20 cellular contexts compared by ENCODE assay signal in genomic region chr15:101318147-101318809, GRCh38.
"Had no signal": no experiment of that assay in that cellular context is flagged by ENCODE, and none has a peak within 500 bp of the region (broad histone marks: within the 10 kb centered on the region; RNA-seq: fewer than 3 reads in every experiment).

No MANE protein-coding gene starts in this region.

- H3K27me3 Mint-ChIP-seq: activated CD4-positive, alpha-beta T cell treated with anti-CD3 and anti-CD28 coated beads for 36 hours; activated naive CD8-positive, alpha-beta T cell treated with anti-CD3 and anti-CD28 coated beads, Interleukin-2, amount 10 ng/mL, durations not matched to agents 7 days and 5 days had no signal

- H3K27ac ChIP-seq: right atrium auricular region, tibial artery, vagina had no signal

- FAIRE-seq: colon, TTC549 had no signal

- H3K9me3 ChIP-seq: right atrium auricular region, tibial artery, vagina had no signal

- H3K27ac Mint-ChIP-seq: activated CD4-positive, alpha-beta T cell treated with anti-CD3 and anti-CD28 coated beads for 36 hours; activated naive CD8-positive, alpha-beta T cell treated with anti-CD3 and anti-CD28 coated beads, Interleukin-2, amount 10 ng/mL, durations not matched to agents 7 days and 5 days; nephron; WTC11 had no signal

- DNase-seq: activated CD4-positive, alpha-beta T cell treated with anti-CD3 and anti-CD28 coated beads for 36 hours; activated CD4-positive, alpha-beta T cell treated with anti-CD3 and anti-CD28 coated beads, Interleukin-2, amount 50 U/mL, for 48 hours; activated naive CD4-positive, alpha-beta T cell treated with Interleukin-2 at 50 U/mL for 16 hours; activated naive CD8-positive, alpha-beta T cell treated with anti-CD3 and anti-CD28 coated beads, Interleukin-2, amount 10 ng/mL, durations not matched to agents 7 days and 5 days; amygdala; erythroblast; midbrain; stimulated activated naive CD8-positive, alpha-beta T cell treated with anti-CD3 and anti-CD28 coated beads, Interleukin-15, Interleukin-2, amounts not matched to agents 100 U/mL and 50 U/mL, for 24 hours; substantia nigra; SW 1271; T-helper 2 cell; tibial artery had no signal

- H3K4me3 Mint-ChIP-seq: activated CD4-positive, alpha-beta T cell treated with anti-CD3 and anti-CD28 coated beads for 36 hours; activated naive CD8-positive, alpha-beta T cell treated with anti-CD3 and anti-CD28 coated beads, Interleukin-2, amount 10 ng/mL, durations not matched to agents 7 days and 5 days; nephron; WTC11 had no signal

- H3K27me3 ChIP-seq: dorsolateral prefrontal cortex, right atrium auricular region, vagina had no signal

- H3K4me1 ChIP-seq: right atrium auricular region, tibial artery, vagina had no signal

- H3K36me3 Mint-ChIP-seq: WTC11 had no signal

- H3K9me3 Mint-ChIP-seq: activated naive CD8-positive, alpha-beta T cell treated with anti-CD3 and anti-CD28 coated beads, Interleukin-2, amount 10 ng/mL, durations not matched to agents 7 days and 5 days; nephron; WTC11 had no signal

- H3K4me3 ChIP-seq: dorsolateral prefrontal cortex, lung, right atrium auricular region, tibial artery, vagina had no signal

- H3K36me3 ChIP-seq: right atrium auricular region, tibial artery, vagina had no signal
